In the genomic region with DNA sequence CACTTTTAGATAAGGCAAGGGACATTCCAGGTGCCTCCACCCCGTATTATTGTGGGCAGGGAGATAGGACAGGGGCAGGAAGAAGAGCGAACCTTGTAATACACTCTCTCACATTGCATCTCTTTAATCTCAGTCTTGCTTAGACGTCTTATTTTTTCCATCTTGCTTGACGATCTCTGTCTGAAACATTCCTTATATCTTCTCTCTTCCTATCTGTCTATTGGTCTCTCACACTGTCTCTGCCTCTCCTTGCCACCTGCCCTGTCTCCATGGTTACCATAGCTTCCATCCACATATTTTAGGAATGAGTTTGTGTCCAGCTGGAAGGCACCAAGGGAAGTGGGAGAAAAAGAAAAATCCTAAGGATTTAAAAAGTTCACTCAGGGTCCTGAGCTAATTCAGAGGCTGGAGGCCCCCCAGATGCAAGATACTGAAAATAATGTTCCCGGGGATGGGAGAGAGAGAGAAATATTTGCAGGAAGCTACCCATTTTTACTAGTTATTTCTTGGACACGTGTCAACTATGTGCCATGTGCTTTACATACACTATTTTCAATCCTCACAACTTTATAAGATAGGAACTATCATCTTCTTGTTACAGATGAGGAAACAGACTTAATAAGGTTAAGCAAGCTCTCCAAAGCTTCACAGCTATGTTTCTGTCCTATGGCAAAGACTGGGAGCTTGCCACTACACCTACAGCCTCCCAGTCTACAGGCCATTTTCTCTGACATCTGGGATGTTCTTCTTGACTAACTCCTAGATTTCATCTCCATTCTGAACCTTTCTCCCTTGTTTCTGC, we compare ENCODE assay signal across 8 cellular contexts. TPM values are rescaled to one million over a fixed set of nuclear protein-coding genes. Genes with fewer than 3 reads are reported as not detected.
DNase-seq lines count a peak whose midpoint lies in the region; ATAC-seq and TF ChIP-seq lines count a peak whose summit lies in the region.

No MANE protein-coding gene starts in this region.

- no peaks in the 10 kb centered on the region for H3K9me3 Mint-ChIP-seq in stimulated activated naive CD8-positive, alpha-beta T cell treated with anti-CD3 and anti-CD28 coated beads, Interleukin-15, Interleukin-2, amounts not matched to agents 100 ng/mL and 50 ng/mL, for 24 hours

- no peak for ATAC-seq in stimulated activated naive CD8-positive, alpha-beta T cell treated with anti-CD3 and anti-CD28 coated beads, Interleukin-15, Interleukin-2, amounts not matched to agents 100 U/mL and 50 U/mL, for 24 hours
- ATAC-seq in GM19351 (IDR thresholded peaks at IDR 0.05; ENCODE audit: unreplicated experiment): no peak

- H3K4me3 Mint-ChIP-seq in stimulated activated naive CD8-positive, alpha-beta T cell treated with anti-CD3 and anti-CD28 coated beads, Interleukin-15, Interleukin-2, amounts not matched to agents 100 ng/mL and 50 ng/mL, for 24 hours: peak overlapping the region; percentile 97

- peak overlapping the region; percentile 76 for H3K4me2 ChIP-seq in SU-DHL-6 (ENCODE audit: low read depth, low read length, poor library complexity, severe bottlenecking)

- H3K36me3 Mint-ChIP-seq in stimulated activated naive CD8-positive, alpha-beta T cell treated with anti-CD3 and anti-CD28 coated beads, Interleukin-15, Interleukin-2, amounts not matched to agents 100 ng/mL and 50 ng/mL, for 24 hours (ENCODE audit: low read depth): peaks cover 12% of the 10 kb centered on the region

- no peak for TF ChIP-seq POLR2A in esophagus muscularis mucosa (IDR thresholded peaks at IDR 0.05; ENCODE audit: low read depth)

- no peaks in the 10 kb centered on the region for H3K27me3 ChIP-seq in SU-DHL-6 (ENCODE audit: low read length)
- no peaks in the 10 kb centered on the region for H3K27me3 ChIP-seq in esophagus muscularis mucosa
- H3K27me3 ChIP-seq in rectal smooth muscle tissue (ENCODE audit: control insufficient read depth, insufficient read depth, low read length): peaks cover 2% of the 10 kb centered on the region

- no peaks in the 10 kb centered on the region for H4K20me1 ChIP-seq in SU-DHL-6 (ENCODE audit: low read depth, low read length)

- intact Hi-C loops in esophagus muscularis mucosa (cut with DNase I): loop anchor here (5.0 kb wide), 1 partner anchor 36 kb away; the partner anchor contains the start of gene RBM8A

- TF ChIP-seq CTCF in SU-DHL-6 (IDR thresholded peaks at IDR 0.05; ENCODE audit: insufficient read depth, low read length, poor library complexity, severe bottlenecking) (no peak), esophagus muscularis mucosa (IDR thresholded peaks at IDR 0.05) (no peak)

- H3K9ac ChIP-seq in SU-DHL-6 (ENCODE audit: low read length): peak overlapping the region; percentile 65
- H3K9ac ChIP-seq in rectal smooth muscle tissue (ENCODE audit: low read length): peak overlapping the region; percentile 3

- H3K4me1 ChIP-seq in esophagus muscularis mucosa (peaks cover 31 to 74% (median 71%) of the 10 kb centered on the region in 4 donors), rectal smooth muscle tissue (ENCODE audit: control insufficient read depth, insufficient read depth, low read length) (peaks cover 16% of the 10 kb centered on the region)

- no peaks in the 10 kb centered on the region for H3K9me2 ChIP-seq in SU-DHL-6 (replicated peaks; ENCODE audit: insufficient read depth, low read length)

- peak overlapping the region; percentile 86 for H3K27ac Mint-ChIP-seq in stimulated activated naive CD8-positive, alpha-beta T cell treated with anti-CD3 and anti-CD28 coated beads, Interleukin-15, Interleukin-2, amounts not matched to agents 100 ng/mL and 50 ng/mL, for 24 hours

- H2AFZ ChIP-seq in SU-DHL-6 (ENCODE audit: low read depth, low read length, severe bottlenecking): no peak overlapping the region

- peaks cover 25% of the 10 kb centered on the region; the same call in 1 of the 2 replicates for H3F3A ChIP-seq in SU-DHL-6 (ENCODE audit: insufficient read depth)

- H3K36me3 ChIP-seq in SU-DHL-6 (ENCODE audit: low read length): no peaks in the 10 kb centered on the region
- no peaks in the 10 kb centered on the region for H3K36me3 ChIP-seq in esophagus muscularis mucosa
- peaks cover 2% of the 10 kb centered on the region for H3K36me3 ChIP-seq in rectal smooth muscle tissue (ENCODE audit: control insufficient read depth, insufficient read depth, low read length)

- 18% methylated on average over 6 of the region's 6 CpGs for WGBS in esophagus muscularis mucosa

- H3K4me3 ChIP-seq in SU-DHL-6 (ENCODE audit: insufficient read depth, low read length, poor library complexity, severe bottlenecking): peak overlapping the region; percentile 71
- H3K4me3 ChIP-seq in esophagus muscularis mucosa: peak overlapping the region; percentile 67 to 78 (median 74)
- peak overlapping the region; percentile 68 for H3K4me3 ChIP-seq in rectal smooth muscle tissue (ENCODE audit: low read length)

- H3K4me1 Mint-ChIP-seq in stimulated activated naive CD8-positive, alpha-beta T cell treated with anti-CD3 and anti-CD28 coated beads, Interleukin-15, Interleukin-2, amounts not matched to agents 100 ng/mL and 50 ng/mL, for 24 hours (ENCODE audit: low read depth): peaks cover 54% of the 10 kb centered on the region

- H3K27ac ChIP-seq in SU-DHL-6 (ENCODE audit: low read depth, low read length) (no peak overlapping the region), esophagus muscularis mucosa (replicated peaks in 1 of 4) (peak overlapping the region; percentile 98 to 100 (median 98)), rectal smooth muscle tissue (ENCODE audit: low read depth, low read length) (peak overlapping the region; percentile 75)

- DNase-seq in stimulated activated naive CD8-positive, alpha-beta T cell treated with anti-CD3 and anti-CD28 coated beads, Interleukin-15, Interleukin-2, amounts not matched to agents 100 U/mL and 50 U/mL, for 24 hours: no peak
- DNase-seq in esophagus muscularis mucosa (ENCODE audit: extremely low spot score) (no peak), mesenteric fat pad (ENCODE audit: low spot score) (no peak), NCI-H1092 (lab: John Stamatoyannopoulos, UW) (no peak)

- H3K79me2 ChIP-seq in SU-DHL-6 (ENCODE audit: insufficient read depth, low read length): no peaks in the 10 kb centered on the region

- TF ChIP-seq EP300 in esophagus muscularis mucosa (IDR thresholded peaks at IDR 0.05): no peak

- no peaks in the 10 kb centered on the region for H3K27me3 Mint-ChIP-seq in stimulated activated naive CD8-positive, alpha-beta T cell treated with anti-CD3 and anti-CD28 coated beads, Interleukin-15, Interleukin-2, amounts not matched to agents 100 ng/mL and 50 ng/mL, for 24 hours

- no peaks in the 10 kb centered on the region for H3K9me3 ChIP-seq in SU-DHL-6 (ENCODE audit: insufficient read depth, low read length)
- peaks cover 0 to 9% (median 3%) of the 10 kb centered on the region in 4 donors for H3K9me3 ChIP-seq in esophagus muscularis mucosa

RNA-seq across cellular contexts. Expression of gene ANKRD34A, which starts 1.0 kb away (rescaled TPM):
- total RNA-seq in esophagus muscularis mucosa (1 to 10 TPM in 3 of 4 donors, under 1 TPM in 1; 0.66 to 1.7 (median 1.3) TPM), mesenteric fat pad (0.74 TPM)

RNA-seq across cellular contexts. Expression of gene POLR3GL, which starts 1.1 kb away (rescaled TPM):
- 10 to 100 TPM; 29.0 to 41.5 (median 35.5) TPM for total RNA-seq in esophagus muscularis mucosa
- 30.7 TPM for total RNA-seq in mesenteric fat pad

RNA-seq across cellular contexts. Expression of gene LIX1L, which starts 5.6 kb away (rescaled TPM):
- total RNA-seq in esophagus muscularis mucosa (10 to 100 TPM; 33.2 to 55.0 (median 41.7) TPM), mesenteric fat pad (26.6 TPM)

RNA-seq across cellular contexts. Expression of gene TXNIP, which starts 33.0 kb away (rescaled TPM):
- total RNA-seq in esophagus muscularis mucosa (1,000 to 10,000 TPM; 1,186 to 4,171 (median 2,482) TPM), mesenteric fat pad (692 TPM)

RNA-seq across cellular contexts. Expression of gene RBM8A, which starts 36.1 kb away (rescaled TPM):
- total RNA-seq in esophagus muscularis mucosa (100 to 1,000 TPM in 1 of 4 donors, 10 to 100 TPM in 3; 42.8 to 119 (median 69.7) TPM), mesenteric fat pad (110 TPM)
